Comparison of ENCODE assay signal across 5 cellular contexts in genomic region chr4:76868780-76869179, GRCh38. TPM values are rescaled to one million over a fixed set of nuclear protein-coding genes. Genes with fewer than 3 reads are reported as not detected.
"Had no signal": no experiment of that assay in that cellular context is flagged by ENCODE, and none has a peak within 500 bp of the region (broad histone marks: within the 10 kb centered on the region; RNA-seq: fewer than 3 reads in every experiment).

No MANE protein-coding gene starts in this region.

RNA-seq across cellular contexts. Expression of gene SOWAHB, which starts 29.2 kb away (rescaled TPM):
- total RNA-seq: pulmonary artery endothelial cell, sciatic nerve, subcutaneous adipose tissue had no signal
- polyA plus RNA-seq: foreskin keratinocyte, neural cell had no signal
